ENCODE assay signal across 8 cellular contexts in the genomic region with DNA sequence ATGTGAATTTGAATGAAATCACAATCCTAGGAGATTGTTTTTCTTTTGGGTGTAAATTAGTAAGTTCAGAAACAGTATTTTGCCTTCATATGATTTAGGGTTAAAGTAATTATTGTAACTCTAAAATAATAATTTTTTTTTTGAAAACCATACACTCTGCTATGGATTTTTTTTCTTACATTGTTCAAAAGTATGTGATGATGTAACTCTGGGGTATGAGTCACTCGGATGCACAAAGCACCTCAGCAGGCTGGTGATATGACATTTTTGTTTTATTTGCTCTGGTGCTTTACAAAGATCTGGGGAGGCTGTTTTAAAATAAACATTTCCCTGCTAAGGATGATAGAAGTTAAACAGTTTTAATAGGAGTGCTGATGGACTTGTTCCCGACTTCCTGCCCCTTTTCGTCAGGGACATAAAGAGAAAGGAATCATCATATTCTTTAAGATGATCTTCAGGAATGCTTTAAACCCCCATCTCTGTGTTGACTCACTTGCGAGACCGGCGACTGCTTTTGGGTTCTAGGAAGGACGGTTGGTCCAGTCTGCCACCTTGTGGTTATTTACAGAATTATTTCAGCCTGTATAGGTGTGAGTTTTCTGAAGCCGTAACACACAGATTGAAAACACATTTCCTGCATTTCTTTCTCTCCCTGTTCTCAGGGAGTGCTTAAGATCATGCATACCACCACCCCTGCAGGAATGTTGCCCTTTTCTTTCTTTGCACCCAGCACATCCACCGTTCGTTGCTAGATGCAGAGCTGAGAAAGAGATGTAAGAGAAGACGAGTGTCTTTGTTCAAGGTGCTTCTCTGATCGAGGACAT.
DNase-seq lines count a peak whose midpoint lies in the region; TF ChIP-seq lines count a peak whose summit lies in the region.

No MANE protein-coding gene starts in this region.

- no peaks in the 10 kb centered on the region for H3K36me3 Mint-ChIP-seq in activated naive CD4-positive, alpha-beta T cell treated with anti-CD3 and anti-CD28 coated beads, Interleukin-2, amount 10 ng/mL, durations not matched to agents 7 days and 5 days
- no peaks in the 10 kb centered on the region for H3K36me3 Mint-ChIP-seq in glutamatergic neuron (ENCODE audit: unreplicated experiment)

- peak; percentile 79 for TF ChIP-seq CTCF in glutamatergic neuron (IDR thresholded peaks at IDR 0.05; ENCODE audit: partially characterized antibody, unreplicated experiment)

- H3K27me3 ChIP-seq in H7 (ENCODE audit: control insufficient read depth, insufficient read depth, low read length), result no peaks in the 10 kb centered on the region

- H3K27ac Mint-ChIP-seq in activated naive CD4-positive, alpha-beta T cell treated with anti-CD3 and anti-CD28 coated beads, Interleukin-2, amount 10 ng/mL, durations not matched to agents 7 days and 5 days, result no peak overlapping the region
- H3K27ac Mint-ChIP-seq in glutamatergic neuron (ENCODE audit: unreplicated experiment), result peak overlapping the region; percentile 57

- H3K4me3 ChIP-seq in H7 (ENCODE audit: insufficient read depth, low read depth, low read length), result no peak overlapping the region

- no peaks in the 10 kb centered on the region for H3K27me3 Mint-ChIP-seq in activated naive CD4-positive, alpha-beta T cell treated with anti-CD3 and anti-CD28 coated beads, Interleukin-2, amount 10 ng/mL, durations not matched to agents 7 days and 5 days
- no peaks in the 10 kb centered on the region for H3K27me3 Mint-ChIP-seq in glutamatergic neuron (ENCODE audit: unreplicated experiment)

- CTCF ChIA-PET in activated naive CD4-positive, alpha-beta T cell treated with anti-CD3 and anti-CD28 coated beads, Interleukin-2, amount 10 ng/mL, durations not matched to agents 7 days and 5 days (lab: Charles Lee), result interaction anchor here (1.0 kb wide), 1 partner anchor 318 kb away, joined by 11 read pairs; no protein-coding TSS in a partner anchor

- no peaks in the 10 kb centered on the region for H3K36me3 ChIP-seq in H7 (replicated peaks; ENCODE audit: control insufficient read depth, insufficient read depth, low read length)

- no peaks in the 10 kb centered on the region for H3K9me3 Mint-ChIP-seq in activated naive CD4-positive, alpha-beta T cell treated with anti-CD3 and anti-CD28 coated beads, Interleukin-2, amount 10 ng/mL, durations not matched to agents 7 days and 5 days
- peaks cover 2% of the 10 kb centered on the region for H3K9me3 Mint-ChIP-seq in glutamatergic neuron (ENCODE audit: unreplicated experiment)

- peaks cover 52% of the 10 kb centered on the region for H3K4me1 Mint-ChIP-seq in activated naive CD4-positive, alpha-beta T cell treated with anti-CD3 and anti-CD28 coated beads, Interleukin-2, amount 10 ng/mL, durations not matched to agents 7 days and 5 days
- H3K4me1 Mint-ChIP-seq in glutamatergic neuron (ENCODE audit: low read depth, unreplicated experiment), result peaks cover 24% of the 10 kb centered on the region

- DNase-seq in GDM1 (lab: John Stamatoyannopoulos, UW) (peak; percentile 59), H7 (peak; percentile 22), LoVo (ENCODE audit: low spot score) (peak; percentile 82), SHP77 treated with DMSO at 0.1 percent for 48 hours (lab: John Stamatoyannopoulos, UW) (peak; percentile 46), glutamatergic neuron (peak; percentile 40), pons (ENCODE audit: low spot score) (peak; percentile 91), ureter (ENCODE audit: low spot score) (peak; percentile 64)
- peak; percentile 65 for DNase-seq in activated naive CD4-positive, alpha-beta T cell treated with anti-CD3 and anti-CD28 coated beads, Interleukin-2, amount 10 ng/mL, durations not matched to agents 7 days and 5 days

- H3K4me3 Mint-ChIP-seq in activated naive CD4-positive, alpha-beta T cell treated with anti-CD3 and anti-CD28 coated beads, Interleukin-2, amount 10 ng/mL, durations not matched to agents 7 days and 5 days, result no peak overlapping the region
- H3K4me3 Mint-ChIP-seq in glutamatergic neuron (ENCODE audit: unreplicated experiment), result no peak overlapping the region

Comparison
In these comparisons a context has a peak if more than half of its experiments do, and no peak if none do; other contexts are left out.
1. DNase-seq: peak in every context shown above with its lines; median percentile 91 in pons; 82 in LoVo; 65 in activated naive CD4-positive, alpha-beta T cell treated with anti-CD3 and anti-CD28 coated beads, Interleukin-2, amount 10 ng/mL, durations not matched to agents 7 days and 5 days; 64 in ureter; 59 in GDM1; 46 in SHP77 treated with DMSO at 0.1 percent for 48 hours; 40 in glutamatergic neuron; 22 in H7.